In the genomic region with DNA sequence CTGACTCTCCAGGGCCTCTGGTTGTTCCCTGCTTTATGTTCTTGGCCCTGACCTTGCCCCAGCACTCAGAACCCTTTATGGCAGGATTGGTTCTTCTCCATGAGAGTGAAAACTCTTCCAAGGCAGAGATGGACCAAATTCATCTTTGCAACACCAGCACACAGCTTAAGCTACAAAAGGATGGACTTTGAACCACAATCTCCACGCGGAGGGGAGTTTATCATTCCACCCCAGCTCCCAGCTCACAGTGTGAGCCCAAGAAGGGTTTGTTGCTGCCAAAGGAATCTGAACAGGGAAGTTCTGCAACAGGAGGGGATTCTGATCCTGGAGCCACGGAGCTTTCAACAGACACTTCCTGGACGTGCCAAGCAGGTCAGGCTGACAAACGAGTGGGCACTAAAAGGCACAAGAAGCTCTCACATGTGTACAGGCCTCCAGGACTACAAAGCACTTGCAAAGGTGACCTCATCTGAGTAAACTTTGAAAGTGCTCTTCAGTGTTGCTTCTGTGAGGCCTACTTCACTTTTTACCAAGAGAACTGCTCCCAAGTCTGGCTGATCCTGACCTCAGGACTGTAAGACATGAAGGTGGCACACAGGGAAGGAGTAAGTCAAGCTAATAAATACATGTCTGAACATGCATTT, we compare ENCODE assay signal across 1 cellular context.
TF ChIP-seq lines count a peak whose summit lies in the region.

No MANE protein-coding gene starts in this region.

TF ChIP-seq in HepG2, 621 proteins besides CTCF, POLR2A, EP300 and RAD21 (continued from another document and continues in another):
- TF ChIP-seq, protein P1, sequence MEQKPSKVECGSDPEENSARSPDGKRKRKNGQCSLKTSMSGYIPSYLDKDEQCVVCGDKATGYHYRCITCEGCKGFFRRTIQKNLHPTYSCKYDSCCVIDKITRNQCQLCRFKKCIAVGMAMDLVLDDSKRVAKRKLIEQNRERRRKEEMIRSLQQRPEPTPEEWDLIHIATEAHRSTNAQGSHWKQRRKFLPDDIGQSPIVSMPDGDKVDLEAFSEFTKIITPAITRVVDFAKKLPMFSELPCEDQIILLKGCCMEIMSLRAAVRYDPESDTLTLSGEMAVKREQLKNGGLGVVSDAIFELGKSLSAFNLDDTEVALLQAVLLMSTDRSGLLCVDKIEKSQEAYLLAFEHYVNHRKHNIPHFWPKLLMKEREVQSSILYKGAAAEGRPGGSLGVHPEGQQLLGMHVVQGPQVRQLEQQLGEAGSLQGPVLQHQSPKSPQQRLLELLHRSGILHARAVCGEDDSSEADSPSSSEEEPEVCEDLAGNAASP (CRISPR knock-in tag; IDR thresholded peaks at IDR 0.05; ENCODE audit: borderline replicate concordance): no peak; the same call in 1 of the 2 replicates
- TF ChIP-seq ZNF24 (IDR thresholded peaks at IDR 0.05): no peak
- TF ChIP-seq SNAI1 (CRISPR knock-in tag; IDR thresholded peaks at IDR 0.05; ENCODE audit: borderline replicate concordance): no peak
- peak; percentile 23; the same call in 1 of the 2 replicates for TF ChIP-seq CBX5 (CRISPR knock-in tag; IDR thresholded peaks at IDR 0.05; ENCODE audit: borderline replicate concordance)
- TF ChIP-seq ZIK1 (CRISPR knock-in tag; IDR thresholded peaks at IDR 0.05; ENCODE audit: borderline replicate concordance, low read depth): no peak; the same call in 1 of the 2 replicates
- TF ChIP-seq, protein P2, sequence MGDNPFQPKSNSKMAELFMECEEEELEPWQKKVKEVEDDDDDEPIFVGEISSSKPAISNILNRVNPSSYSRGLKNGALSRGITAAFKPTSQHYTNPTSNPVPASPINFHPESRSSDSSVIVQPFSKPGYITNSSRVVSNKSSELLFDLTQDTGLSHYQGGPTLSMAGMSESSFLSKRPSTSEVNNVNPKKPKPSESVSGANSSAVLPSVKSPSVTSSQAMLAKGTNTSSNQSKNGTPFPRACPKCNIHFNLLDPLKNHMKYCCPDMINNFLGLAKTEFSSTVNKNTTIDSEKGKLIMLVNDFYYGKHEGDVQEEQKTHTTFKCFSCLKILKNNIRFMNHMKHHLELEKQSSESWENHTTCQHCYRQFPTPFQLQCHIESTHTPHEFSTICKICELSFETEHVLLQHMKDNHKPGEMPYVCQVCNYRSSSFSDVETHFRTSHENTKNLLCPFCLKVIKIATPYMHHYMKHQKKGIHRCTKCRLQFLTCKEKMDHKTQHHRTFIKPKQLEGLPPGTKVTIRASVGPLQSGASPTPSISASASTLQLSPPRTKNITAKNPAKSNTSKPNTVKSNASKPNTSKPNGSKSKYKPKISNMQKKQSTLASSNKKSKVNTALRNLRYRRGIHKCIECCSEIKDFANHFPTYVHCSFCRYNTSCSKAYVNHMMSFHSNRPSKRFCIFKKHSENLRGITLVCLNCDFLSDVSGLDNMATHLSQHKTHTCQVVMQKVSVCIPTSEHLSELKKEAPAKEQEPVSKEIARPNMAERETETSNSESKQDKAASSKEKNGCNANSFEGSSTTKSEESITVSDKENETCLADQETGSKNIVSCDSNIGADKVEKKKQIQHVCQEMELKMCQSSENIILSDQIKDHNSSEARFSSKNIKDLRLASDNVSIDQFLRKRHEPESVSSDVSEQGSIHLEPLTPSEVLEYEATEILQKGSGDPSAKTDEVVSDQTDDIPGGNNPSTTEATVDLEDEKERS (CRISPR knock-in tag; IDR thresholded peaks at IDR 0.05): no peak
- peak; percentile 70 for TF ChIP-seq ZMYM4 (CRISPR knock-in tag; IDR thresholded peaks at IDR 0.05)
- 0 out of 2 replicates have a peak, but pooled peaks have one; percentile 6 for TF ChIP-seq ARID3A (IDR thresholded peaks at IDR 0.05; ENCODE audit: low read depth, low read length)
- 0 out of 2 replicates have a peak, but pooled peaks have one; percentile 53 for TF ChIP-seq KAT7 (CRISPR knock-in tag; IDR thresholded peaks at IDR 0.05; ENCODE audit: borderline replicate concordance)
- TF ChIP-seq ZNF83 (CRISPR knock-in tag; IDR thresholded peaks at IDR 0.05; ENCODE audit: borderline replicate concordance): 0 out of 2 replicates have a peak, but pooled peaks have one; percentile 74
- TF ChIP-seq GATAD2A (CRISPR knock-in tag; IDR thresholded peaks at IDR 0.05): peak; percentile 96
- no peak for TF ChIP-seq EZH2 (conservative IDR thresholded peaks at IDR 0.05; ENCODE audit: low read depth, low read length)
- peak; percentile 95; the same call in 1 of the 2 replicates for TF ChIP-seq MYC (CRISPR knock-in tag; IDR thresholded peaks at IDR 0.05; ENCODE audit: borderline replicate concordance)
- TF ChIP-seq, protein P3, sequence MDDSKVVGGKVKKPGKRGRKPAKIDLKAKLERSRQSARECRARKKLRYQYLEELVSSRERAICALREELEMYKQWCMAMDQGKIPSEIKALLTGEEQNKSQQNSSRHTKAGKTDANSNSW (CRISPR knock-in tag; IDR thresholded peaks at IDR 0.05; ENCODE audit: borderline replicate concordance): no peak
- no peak for TF ChIP-seq IKZF1 (IDR thresholded peaks at IDR 0.05)
- TF ChIP-seq NR2F1 (CRISPR knock-in tag; IDR thresholded peaks at IDR 0.05): peak in 1 of 2 experiments; percentile 22; a peak in 1 of 4 replicates
- TF ChIP-seq ZNF724P (CRISPR knock-in tag; IDR thresholded peaks at IDR 0.05; ENCODE audit: borderline replicate concordance): no peak
- TF ChIP-seq SIN3B (IDR thresholded peaks at IDR 0.05; ENCODE audit: low read length): no peak; the same call in 1 of the 2 replicates
- peak; percentile 95 for TF ChIP-seq SAP130 (CRISPR knock-in tag; IDR thresholded peaks at IDR 0.05; ENCODE audit: low read depth)
- peak; percentile 100 for TF ChIP-seq ASH2L (IDR thresholded peaks at IDR 0.05; ENCODE audit: insufficient read length, low read depth, low read length)
- no peak for TF ChIP-seq SKIL (CRISPR knock-in tag; IDR thresholded peaks at IDR 0.05; ENCODE audit: borderline replicate concordance)
- TF ChIP-seq MTA1 (CRISPR knock-in tag; IDR thresholded peaks at IDR 0.05; ENCODE audit: borderline replicate concordance): peak; percentile 94
- no peak for TF ChIP-seq CHD2 (IDR thresholded peaks at IDR 0.05; ENCODE audit: low read depth, low read length)
- TF ChIP-seq, protein P4, sequence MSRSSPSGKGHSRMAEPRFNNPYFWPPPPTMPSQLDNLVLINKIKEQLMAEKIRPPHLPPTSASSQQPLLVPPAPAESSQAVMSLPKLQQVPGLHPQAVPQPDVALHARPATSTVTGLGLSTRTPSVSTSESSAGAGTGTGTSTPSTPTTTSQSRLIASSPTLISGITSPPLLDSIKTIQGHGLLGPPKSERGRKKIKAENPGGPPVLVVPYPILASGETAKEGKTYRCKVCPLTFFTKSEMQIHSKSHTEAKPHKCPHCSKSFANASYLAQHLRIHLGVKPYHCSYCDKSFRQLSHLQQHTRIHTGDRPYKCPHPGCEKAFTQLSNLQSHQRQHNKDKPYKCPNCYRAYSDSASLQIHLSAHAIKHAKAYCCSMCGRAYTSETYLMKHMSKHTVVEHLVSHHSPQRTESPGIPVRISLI (CRISPR knock-in tag; IDR thresholded peaks at IDR 0.05; ENCODE audit: borderline replicate concordance): no peak; the same call in 1 of the 2 replicates
- no peak for TF ChIP-seq ZNF883 (CRISPR knock-in tag; IDR thresholded peaks at IDR 0.05; ENCODE audit: not compliant biosample characterization)
- TF ChIP-seq PITX1 (CRISPR knock-in tag; IDR thresholded peaks at IDR 0.05): peak; percentile 47
- TF ChIP-seq HNF4G (IDR thresholded peaks at IDR 0.05; ENCODE audit: borderline replicate concordance, low read depth, low read length): peak; percentile 80
- TF ChIP-seq HNF4G (CRISPR knock-in tag; IDR thresholded peaks at IDR 0.05; ENCODE audit: borderline replicate concordance, low read depth): peak; percentile 96
- peak; percentile 94; the same call in 1 of the 2 replicates for TF ChIP-seq ZNF605 (CRISPR knock-in tag; IDR thresholded peaks at IDR 0.05)
- 0 out of 2 replicates have a peak, but pooled peaks have one; percentile 37 for TF ChIP-seq IRF9 (CRISPR knock-in tag; IDR thresholded peaks at IDR 0.05; ENCODE audit: borderline replicate concordance)
- peak; percentile 43 for TF ChIP-seq RBFOX2 (IDR thresholded peaks at IDR 0.05; ENCODE audit: low read depth, low read length)
- TF ChIP-seq HHEX (CRISPR knock-in tag; IDR thresholded peaks at IDR 0.05): no peak
- TF ChIP-seq ZUFSP (CRISPR knock-in tag; IDR thresholded peaks at IDR 0.05; ENCODE audit: borderline replicate concordance): no peak
- TF ChIP-seq FOSL2 (CRISPR knock-in tag; IDR thresholded peaks at IDR 0.05): peak; percentile 95
- no peak for TF ChIP-seq FOXK2 (IDR thresholded peaks at IDR 0.05)
- TF ChIP-seq PRMT3 (CRISPR knock-in tag; IDR thresholded peaks at IDR 0.05; ENCODE audit: borderline replicate concordance, low read depth): no peak
- no peak for TF ChIP-seq ZNF562 (CRISPR knock-in tag; IDR thresholded peaks at IDR 0.05; ENCODE audit: borderline replicate concordance)
- TF ChIP-seq BHLHE40 (IDR thresholded peaks at IDR 0.05; ENCODE audit: low read length): peak; percentile 66
- TF ChIP-seq ARID2 (CRISPR knock-in tag; IDR thresholded peaks at IDR 0.05; ENCODE audit: borderline replicate concordance): no peak
- no peak for TF ChIP-seq ZNF235 (CRISPR knock-in tag; IDR thresholded peaks at IDR 0.05; ENCODE audit: borderline replicate concordance)
- no peak; the same call in 1 of the 2 replicates for TF ChIP-seq ZNF749 (CRISPR knock-in tag; IDR thresholded peaks at IDR 0.05; ENCODE audit: borderline replicate concordance)
- TF ChIP-seq HNF1A (IDR thresholded peaks at IDR 0.05; ENCODE audit: low read depth): no peak; the same call in 1 of the 2 replicates
- TF ChIP-seq HNF1A (CRISPR knock-in tag; IDR thresholded peaks at IDR 0.05; ENCODE audit: borderline replicate concordance): peak; percentile 80; the same call in 1 of the 2 replicates
